In the genomic region with DNA sequence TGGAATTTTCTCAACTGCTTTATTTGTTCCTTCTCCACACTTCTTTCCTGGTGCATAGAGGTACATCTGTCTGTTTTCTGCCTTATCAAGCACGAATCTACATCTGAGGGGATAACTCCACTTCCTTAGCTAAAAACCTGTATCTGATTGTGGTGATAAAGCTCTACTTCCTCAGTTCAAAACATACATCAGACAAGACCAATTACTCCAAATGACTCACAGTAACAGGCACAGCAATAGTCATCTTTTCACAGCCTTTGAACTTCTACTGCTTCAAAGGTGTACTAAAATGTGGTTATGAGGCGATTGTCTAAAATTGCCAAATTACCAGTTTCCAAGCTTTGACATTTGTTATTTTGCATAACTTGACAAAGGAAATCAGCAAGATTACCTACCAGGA, we compare ENCODE assay signal across 9 cellular contexts.
DNase-seq lines count a peak whose midpoint lies in the region; ATAC-seq, FAIRE-seq and TF ChIP-seq lines count a peak whose summit lies in the region.
"Had no signal": no experiment of that assay in that cellular context is flagged by ENCODE, and none has a peak within 500 bp of the region (broad histone marks: within the 10 kb centered on the region; RNA-seq: fewer than 3 reads in every experiment).

No MANE protein-coding gene starts in this region.

- H3K27me3 ChIP-seq in bronchial epithelial cell (ENCODE audit: control insufficient read depth, insufficient read depth, low read length) (no peaks in the 10 kb centered on the region), smooth muscle cell (ENCODE audit: low read depth) (no peaks in the 10 kb centered on the region)
- H3K27me3 ChIP-seq: colonic mucosa had no signal

- peak; percentile 20 for DNase-seq in activated CD4-positive, alpha-beta T cell treated with anti-CD3 and anti-CD28 coated beads, Interleukin-2, amount 10 ng/mL, durations not matched to agents 7 days and 5 days
- no peak for DNase-seq in activated CD4-positive, alpha-beta T cell treated with anti-CD3 and anti-CD28 coated beads, Interleukin-2, amount 50 U/mL, for 1 hour
- DNase-seq in OCI-LY7 (ENCODE audit: low spot score) (no peak), bronchial epithelial cell (ENCODE audit: low read depth) (peak; percentile 87), smooth muscle cell (lab: John Stamatoyannopoulos, UW; ENCODE audit: unreplicated experiment) (no peak)
- DNase-seq in effector memory CD8-positive, alpha-beta T cell, result no peak
- DNase-seq: colonic mucosa had no signal

- no peaks in the 10 kb centered on the region for H3K36me3 Mint-ChIP-seq in activated CD4-positive, alpha-beta T cell treated with anti-CD3 and anti-CD28 coated beads, Interleukin-2, amount 10 ng/mL, durations not matched to agents 7 days and 5 days (ENCODE audit: low read depth)
- no peaks in the 10 kb centered on the region for H3K36me3 Mint-ChIP-seq in effector memory CD8-positive, alpha-beta T cell (ENCODE audit: insufficient read depth)

- H4K20me1 ChIP-seq in OCI-LY7 (ENCODE audit: insufficient read depth, low read length), result no peaks in the 10 kb centered on the region
- H4K20me1 ChIP-seq in smooth muscle cell (ENCODE audit: low read depth), result no peaks in the 10 kb centered on the region

- no peak for ATAC-seq in effector memory CD8-positive, alpha-beta T cell (replicated peaks)
- ATAC-seq in HG03196 (IDR thresholded peaks at IDR 0.05; ENCODE audit: unreplicated experiment) (no peak), GM21786 (IDR thresholded peaks at IDR 0.05; ENCODE audit: unreplicated experiment) (no peak)

- H3K9me2 ChIP-seq in OCI-LY7 (ENCODE audit: insufficient read depth, low read length), result no peaks in the 10 kb centered on the region

- H3F3A ChIP-seq in smooth muscle cell (ENCODE audit: low read depth), result no peaks in the 10 kb centered on the region

- no peaks in the 10 kb centered on the region for H3K9me3 Mint-ChIP-seq in activated CD4-positive, alpha-beta T cell treated with anti-CD3 and anti-CD28 coated beads, Interleukin-2, amount 10 ng/mL, durations not matched to agents 7 days and 5 days
- H3K9me3 Mint-ChIP-seq in effector memory CD8-positive, alpha-beta T cell, result no peaks in the 10 kb centered on the region

- no peak overlapping the region for H3K4me3 Mint-ChIP-seq in activated CD4-positive, alpha-beta T cell treated with anti-CD3 and anti-CD28 coated beads, Interleukin-2, amount 10 ng/mL, durations not matched to agents 7 days and 5 days
- H3K4me3 Mint-ChIP-seq in effector memory CD8-positive, alpha-beta T cell, result no peak overlapping the region

- H3K4me1 ChIP-seq in OCI-LY7 (ENCODE audit: insufficient read depth, low read length, poor library complexity, severe bottlenecking) (no peaks in the 10 kb centered on the region), smooth muscle cell (ENCODE audit: low read depth) (no peaks in the 10 kb centered on the region)
- H3K4me1 ChIP-seq: colonic mucosa had no signal

- intact Hi-C loops in OCI-LY7 (cut with micrococcal nuclease; ENCODE audit: unreplicated experiment), result no loop called here

- no peak overlapping the region for H3K4me3 ChIP-seq in OCI-LY7 (ENCODE audit: low read depth, low read length, poor library complexity, severe bottlenecking)
- no peak overlapping the region for H3K4me3 ChIP-seq in bronchial epithelial cell (ENCODE audit: low read depth, low read length)
- H3K4me3 ChIP-seq in smooth muscle cell, result no peak overlapping the region
- H3K4me3 ChIP-seq: colonic mucosa had no signal

- H3K27ac ChIP-seq in OCI-LY7 (ENCODE audit: low read depth, low read length, poor library complexity, severe bottlenecking), result no peak overlapping the region
- H3K27ac ChIP-seq in smooth muscle cell (ENCODE audit: low read depth), result peak overlapping the region; percentile 64
- H3K27ac ChIP-seq: colonic mucosa had no signal

- peaks cover 24% of the 10 kb centered on the region for H3K27me3 Mint-ChIP-seq in activated CD4-positive, alpha-beta T cell treated with anti-CD3 and anti-CD28 coated beads, Interleukin-2, amount 10 ng/mL, durations not matched to agents 7 days and 5 days
- H3K27me3 Mint-ChIP-seq in effector memory CD8-positive, alpha-beta T cell, result no peaks in the 10 kb centered on the region

- no TSS peak for BruUV-seq in OCI-LY7 (replicated peaks; lab: Mats Ljungman, UMichigan)

- H3K79me2 ChIP-seq in OCI-LY7 (ENCODE audit: insufficient read depth, low read depth, low read length), result no peaks in the 10 kb centered on the region
- H3K79me2 ChIP-seq in smooth muscle cell (ENCODE audit: low read depth), result no peaks in the 10 kb centered on the region

- H3K9ac ChIP-seq in smooth muscle cell (ENCODE audit: low read depth), result peak overlapping the region; percentile 2

- TF ChIP-seq CTCF in OCI-LY7 (conservative IDR thresholded peaks at IDR 0.05; ENCODE audit: low read length) (no peak), bronchial epithelial cell (IDR thresholded peaks at IDR 0.05; ENCODE audit: insufficient read depth, low read length, severe bottlenecking) (no peak), smooth muscle cell (IDR thresholded peaks at IDR 0.05; ENCODE audit: borderline replicate concordance, insufficient read depth, poor library complexity, severe bottlenecking) (no peak)

- POLR2A ChIA-PET in activated CD4-positive, alpha-beta T cell treated with anti-CD3 and anti-CD28 coated beads, Interleukin-2, amount 10 ng/mL, durations not matched to agents 7 days and 5 days (lab: Charles Lee), result no interaction called here
- POLR2A ChIA-PET in OCI-LY7 (lab: Charles Lee), result interaction anchor here (0.6 to 1.7 kb wide), 4 partner anchors 8 to 928 kb away, joined by 3 to 8 read pairs (median 6); no protein-coding TSS in a partner anchor

- H2AFZ ChIP-seq in OCI-LY7 (ENCODE audit: low read length) (peak overlapping the region; percentile 26; the same call in 1 of the 2 replicates), smooth muscle cell (ENCODE audit: low read depth) (no peak overlapping the region)

- peaks cover 20% of the 10 kb centered on the region for H3K4me1 Mint-ChIP-seq in activated CD4-positive, alpha-beta T cell treated with anti-CD3 and anti-CD28 coated beads, Interleukin-2, amount 10 ng/mL, durations not matched to agents 7 days and 5 days
- no peaks in the 10 kb centered on the region for H3K4me1 Mint-ChIP-seq in effector memory CD8-positive, alpha-beta T cell (ENCODE audit: low read depth in 2 of 2)

- H3K4me2 ChIP-seq in OCI-LY7 (ENCODE audit: low read length), result no peak overlapping the region
- H3K4me2 ChIP-seq in smooth muscle cell, result peak overlapping the region; percentile 34

- H3K27ac Mint-ChIP-seq in activated CD4-positive, alpha-beta T cell treated with anti-CD3 and anti-CD28 coated beads, Interleukin-2, amount 10 ng/mL, durations not matched to agents 7 days and 5 days, result peak overlapping the region; percentile 37
- no peak overlapping the region for H3K27ac Mint-ChIP-seq in effector memory CD8-positive, alpha-beta T cell

- H3K9me3 ChIP-seq in OCI-LY7 (ENCODE audit: low read length), result no peaks in the 10 kb centered on the region
- H3K9me3 ChIP-seq in smooth muscle cell (replicated peaks; ENCODE audit: low read depth), result no peaks in the 10 kb centered on the region
- H3K9me3 ChIP-seq: colonic mucosa had no signal

- H3K36me3 ChIP-seq in OCI-LY7 (ENCODE audit: insufficient read depth, low read length) (no peaks in the 10 kb centered on the region), bronchial epithelial cell (ENCODE audit: control insufficient read depth, insufficient read depth, low read length) (no peaks in the 10 kb centered on the region), smooth muscle cell (ENCODE audit: low read depth) (no peaks in the 10 kb centered on the region)
- H3K36me3 ChIP-seq: colonic mucosa had no signal

- CTCF ChIA-PET in activated CD4-positive, alpha-beta T cell treated with anti-CD3 and anti-CD28 coated beads, Interleukin-2, amount 10 ng/mL, durations not matched to agents 7 days and 5 days (lab: Charles Lee), result no interaction called here
- CTCF ChIA-PET in OCI-LY7 (lab: Charles Lee; ENCODE audit: unreplicated experiment), result no interaction called here

- FAIRE-seq in bronchial epithelial cell (lab: Jason Lieb, UNC), result no peak

- WGBS in smooth muscle cell (ENCODE audit: low lambda C conversion rate), result 30% methylated on average over 2 of the region's 2 CpGs

Comparison
In these comparisons a context has a peak if more than half of its experiments do, and no peak if none do; other contexts are left out.
1. DNase-seq: peak in activated CD4-positive, alpha-beta T cell treated with anti-CD3 and anti-CD28 coated beads, Interleukin-2, amount 10 ng/mL, durations not matched to agents 7 days and 5 days (single experiment) and bronchial epithelial cell (single experiment); none in activated CD4-positive, alpha-beta T cell treated with anti-CD3 and anti-CD28 coated beads, Interleukin-2, amount 50 U/mL, for 1 hour (single experiment), OCI-LY7 (single experiment), smooth muscle cell (single experiment) and effector memory CD8-positive, alpha-beta T cell (0 of 3).